Comparison of ENCODE assay signal across 1 cellular context in genomic region chr11:62567018-62567633, GRCh38.
TF ChIP-seq lines count a peak whose summit lies in the region.

No MANE protein-coding gene starts in this region.

TF ChIP-seq in HEK293, 187 proteins besides CTCF, POLR2A, EP300 and RAD21:
- TF ChIP-seq ZSCAN4 (tag by site-specific recombination; IDR thresholded peaks at IDR 0.05) (no peak), ZNF366 (tag by site-specific recombination; conservative IDR thresholded peaks at IDR 0.05) (no peak), ZNF184 (tag by site-specific recombination; IDR thresholded peaks at IDR 0.05) (no peak), ZNF548 (tag by site-specific recombination; IDR thresholded peaks at IDR 0.05) (no peak), GLIS1 (tag by site-specific recombination; IDR thresholded peaks at IDR 0.05) (no peak), ZNF292 (tag by site-specific recombination; IDR thresholded peaks at IDR 0.05; ENCODE audit: borderline replicate concordance, low read depth) (no peak), ZFP37 (tag by site-specific recombination; IDR thresholded peaks at IDR 0.05) (no peak), ZNF707 (tag by site-specific recombination; IDR thresholded peaks at IDR 0.05) (no peak), ZNF16 (tag by site-specific recombination; IDR thresholded peaks at IDR 0.05; ENCODE audit: low read depth) (no peak), PRDM10 (tag by site-specific recombination; IDR thresholded peaks at IDR 0.05) (no peak), SCRT1 (tag by site-specific recombination; IDR thresholded peaks at IDR 0.05; ENCODE audit: borderline replicate concordance) (no peak), ZNF157 (tag by site-specific recombination; IDR thresholded peaks at IDR 0.05) (no peak), ZNF10 (tag by site-specific recombination; IDR thresholded peaks at IDR 0.05) (no peak), ZFP69B (tag by site-specific recombination; IDR thresholded peaks at IDR 0.05) (no peak), ZNF76 (tag by site-specific recombination; IDR thresholded peaks at IDR 0.05; ENCODE audit: borderline replicate concordance, low read depth) (no peak), ZSCAN23 (tag by site-specific recombination; IDR thresholded peaks at IDR 0.05) (no peak), ZNF121 (tag by site-specific recombination; IDR thresholded peaks at IDR 0.05) (no peak), ZNF513 (tag by site-specific recombination; IDR thresholded peaks at IDR 0.05) (no peak), SETDB1 (IDR thresholded peaks at IDR 0.05; ENCODE audit: insufficient read length, low read length) (no peak)
